9 cellular contexts compared by ENCODE assay signal in genomic region chr21:44428281-44428942, GRCh38. TPM values are rescaled to one million over a fixed set of nuclear protein-coding genes. Genes with fewer than 3 reads are reported as not detected.
DNase-seq lines count a peak whose midpoint lies in the region; ATAC-seq and TF ChIP-seq lines count a peak whose summit lies in the region.
"Had no signal": no experiment of that assay in that cellular context is flagged by ENCODE, and none has a peak within 500 bp of the region (broad histone marks: within the 10 kb centered on the region; RNA-seq: fewer than 3 reads in every experiment).

No MANE protein-coding gene starts in this region.

- no peak overlapping the region for H3K27ac ChIP-seq in brain microvascular endothelial cell
- H3K27ac ChIP-seq: thoracic aorta had no signal

- ATAC-seq in Right ventricle myocardium superior (ENCODE audit: poor library complexity) (no peak), left cardiac atrium (no peak), GM18909 (IDR thresholded peaks at IDR 0.05; ENCODE audit: poor library complexity, unreplicated experiment) (no peak)
- ATAC-seq in activated naive CD8-positive, alpha-beta T cell treated with anti-CD3 and anti-CD28 coated beads, Interleukin-2, amount 50 U/mL, for 24 hours, result no peak

- no peak overlapping the region for H3K27ac Mint-ChIP-seq in activated naive CD8-positive, alpha-beta T cell treated with anti-CD3 and anti-CD28 coated beads, Interleukin-2, amount 50 U/mL, for 24 hours
- no peak overlapping the region for H3K27ac Mint-ChIP-seq in progenitor cell of endocrine pancreas

- H3K4me3 ChIP-seq in brain microvascular endothelial cell (ENCODE audit: low read depth, low read length), result no peak overlapping the region
- H3K4me3 ChIP-seq: thoracic aorta had no signal

- H3K4me1 Mint-ChIP-seq in activated naive CD8-positive, alpha-beta T cell treated with anti-CD3 and anti-CD28 coated beads, Interleukin-2, amount 50 U/mL, for 24 hours, result no peaks in the 10 kb centered on the region
- no peaks in the 10 kb centered on the region for H3K4me1 Mint-ChIP-seq in progenitor cell of endocrine pancreas (ENCODE audit: low read depth)

- no peaks in the 10 kb centered on the region for H3K27me3 ChIP-seq in brain microvascular endothelial cell (replicated peaks)

- H3K36me3 ChIP-seq in brain microvascular endothelial cell (replicated peaks), result no peaks in the 10 kb centered on the region
- H3K36me3 ChIP-seq: thoracic aorta had no signal

- DNase-seq in Right ventricle myocardium superior (peak; percentile 36), left cardiac atrium (no peak), T-helper 1 cell (peak in 4 of 5 donors; percentile 21 to 61 (median 41)), progenitor cell of endocrine pancreas (ENCODE audit: low spot score, unreplicated experiment) (peak; percentile 9), brain microvascular endothelial cell (no peak), hypothalamus (lab: John Stamatoyannopoulos, UW) (no peak)
- DNase-seq in activated naive CD8-positive, alpha-beta T cell treated with anti-CD3 and anti-CD28 coated beads, Interleukin-2, amount 50 U/mL, for 24 hours, result peak; percentile 26

- H3K27me3 Mint-ChIP-seq in activated naive CD8-positive, alpha-beta T cell treated with anti-CD3 and anti-CD28 coated beads, Interleukin-2, amount 50 U/mL, for 24 hours, result no peaks in the 10 kb centered on the region
- H3K27me3 Mint-ChIP-seq in progenitor cell of endocrine pancreas, result peaks cover 3% of the 10 kb centered on the region

- peaks cover 10% of the 10 kb centered on the region for H3K36me3 Mint-ChIP-seq in activated naive CD8-positive, alpha-beta T cell treated with anti-CD3 and anti-CD28 coated beads, Interleukin-2, amount 50 U/mL, for 24 hours (ENCODE audit: low read depth)
- no peaks in the 10 kb centered on the region for H3K36me3 Mint-ChIP-seq in progenitor cell of endocrine pancreas (ENCODE audit: insufficient read depth)

- intact Hi-C loops in Right ventricle myocardium superior (cut with DNase I), result no loop called here
- intact Hi-C loops in left cardiac atrium (cut with DNase I), result no loop called here

- in situ Hi-C loops in brain microvascular endothelial cell (cut with HindIII; ENCODE audit: low pct_ligation_motif_present, low sequenced_read_pairs), result no loop called here

- H3K4me3 Mint-ChIP-seq in activated naive CD8-positive, alpha-beta T cell treated with anti-CD3 and anti-CD28 coated beads, Interleukin-2, amount 50 U/mL, for 24 hours, result no peak overlapping the region
- H3K4me3 Mint-ChIP-seq in progenitor cell of endocrine pancreas (ENCODE audit: low read depth), result no peak overlapping the region

- peaks cover 23% of the 10 kb centered on the region for H3K9me3 Mint-ChIP-seq in activated naive CD8-positive, alpha-beta T cell treated with anti-CD3 and anti-CD28 coated beads, Interleukin-2, amount 50 U/mL, for 24 hours
- peaks cover 10% of the 10 kb centered on the region for H3K9me3 Mint-ChIP-seq in progenitor cell of endocrine pancreas (ENCODE audit: low read depth)

- TF ChIP-seq CTCF in progenitor cell of endocrine pancreas (IDR thresholded peaks at IDR 0.05; ENCODE audit: unreplicated experiment) (no peak), brain microvascular endothelial cell (IDR thresholded peaks at IDR 0.05; ENCODE audit: low read depth, low read length, missing control alignments) (no peak)

RNA-seq across cellular contexts. Expression of gene LRRC3, which starts 26.9 kb away (rescaled TPM):
- 2.7 TPM for total RNA-seq in Right ventricle myocardium superior
- 1 to 10 TPM; 1.4 to 2.5 TPM for total RNA-seq in left cardiac atrium
- 5.1 and 5.7 TPM in 2 replicates for total RNA-seq in progenitor cell of endocrine pancreas

Comparison
In these comparisons a context has a peak if more than half of its experiments do, and no peak if none do; other contexts are left out.
1. DNase-seq: peak in Right ventricle myocardium superior (single experiment), T-helper 1 cell (4 of 5), activated naive CD8-positive, alpha-beta T cell treated with anti-CD3 and anti-CD28 coated beads, Interleukin-2, amount 50 U/mL, for 24 hours (single experiment) and progenitor cell of endocrine pancreas (single experiment); none in left cardiac atrium (single experiment), brain microvascular endothelial cell (single experiment) and hypothalamus (0 of 51).